ENCODE assay signal across 8 cellular contexts in genomic region chr11:126415669-126416420, GRCh38.
DNase-seq lines count a peak whose midpoint lies in the region; ATAC-seq and TF ChIP-seq lines count a peak whose summit lies in the region.

No MANE protein-coding gene starts in this region.

- H3K9me3 Mint-ChIP-seq in stimulated activated memory B cell treated with anti-CD40 and anti-IgM and Interleukin-4, amounts not matched to agents 10 μg/mL and 1 μg/mL and 100 μg/mL, for 72 hours, result no peaks in the 10 kb centered on the region

- H3K27me3 ChIP-seq in HUES48 (ENCODE audit: control insufficient read depth, insufficient read depth, low read length) (peaks cover 8% of the 10 kb centered on the region), liver (ENCODE audit: control insufficient read depth in 4 of 4, insufficient read depth in 4 of 4, low read length in 3 of 4) (no peaks in the 10 kb centered on the region), foreskin keratinocyte (no peaks in the 10 kb centered on the region)

- no peak for TF ChIP-seq RAD21 in liver (IDR thresholded peaks at IDR 0.05)

- H3K4me3 Mint-ChIP-seq in stimulated activated memory B cell treated with anti-CD40 and anti-IgM and Interleukin-4, amounts not matched to agents 10 μg/mL and 1 μg/mL and 100 μg/mL, for 72 hours, result peak overlapping the region; percentile 66

- no peak overlapping the region for H3K9ac ChIP-seq in HUES48 (ENCODE audit: low read depth, low read length)
- H3K9ac ChIP-seq in liver (ENCODE audit: low read depth in 1 of 2, low read length in 2 of 2), result peak overlapping the region in 1 of 2 donors; percentile 63

- peaks cover 6% of the 10 kb centered on the region for H3K36me3 Mint-ChIP-seq in stimulated activated memory B cell treated with anti-CD40 and anti-IgM and Interleukin-4, amounts not matched to agents 10 μg/mL and 1 μg/mL and 100 μg/mL, for 72 hours

- 0 out of 2 replicates have a peak overlapping the region, but pooled peaks have one; percentile 62 for H3K4me3 ChIP-seq in HUES48 (ENCODE audit: low read depth, low read length)
- no peak overlapping the region for H3K4me3 ChIP-seq in liver (ENCODE audit: low read depth in 1 of 3, low read length in 3 of 3)

- H3K27ac ChIP-seq in HUES48 (ENCODE audit: low read depth, low read length) (no peak overlapping the region), caudate nucleus (ENCODE audit: low read depth, low read length) (peak overlapping the region; percentile 81), liver (ENCODE audit: low read depth in 1 of 2, low read length in 2 of 2) (peak overlapping the region; percentile 52 to 75), foreskin keratinocyte (no peak overlapping the region)

- DNase-seq in caudate nucleus (lab: John Stamatoyannopoulos, UW) (peak in 48 of 61 donors; percentile 18 to 81 (median 54)), SIG-M5 (lab: John Stamatoyannopoulos, UW) (no peak), foreskin keratinocyte (no peak)
- DNase-seq in effector CD4-positive, alpha-beta T cell, result no peak

- WGBS in liver, result 85% methylated on average over 19 of the region's 19 CpGs

- 0 out of 2 replicates have a peak, but pooled peaks cover 4% of the 10 kb centered on the region for H3K4me1 ChIP-seq in HUES48 (ENCODE audit: control insufficient read depth, insufficient read depth, low read length)
- H3K4me1 ChIP-seq in liver (ENCODE audit: control insufficient read depth in 4 of 4, insufficient read depth in 4 of 4, low read length in 3 of 4), result peaks cover 0 to 3% (median 0%) of the 10 kb centered on the region in 4 donors
- H3K4me1 ChIP-seq in foreskin keratinocyte, result peaks cover 5% of the 10 kb centered on the region

- no peaks in the 10 kb centered on the region for H3K27me3 Mint-ChIP-seq in stimulated activated memory B cell treated with anti-CD40 and anti-IgM and Interleukin-4, amounts not matched to agents 10 μg/mL and 1 μg/mL and 100 μg/mL, for 72 hours

- no peak for ATAC-seq in stimulated activated memory B cell treated with anti-CD40 and anti-IgM and Interleukin-4, amounts not matched to agents 10 μg/mL and 1 μg/mL and 100 μg/mL, for 72 hours
- no peak for ATAC-seq in GM18519 (IDR thresholded peaks at IDR 0.05; ENCODE audit: low FRiP score, unreplicated experiment)
- ATAC-seq in foreskin keratinocyte, result no peak

- TF ChIP-seq CTCF in liver (IDR thresholded peaks at IDR 0.05; ENCODE audit: low read depth, low read length, missing input control), result no peak
- TF ChIP-seq CTCF in foreskin keratinocyte (conservative IDR thresholded peaks at IDR 0.05), result no peak

- peaks cover 8% of the 10 kb centered on the region; the same call in 1 of the 2 replicates for H3K36me3 ChIP-seq in HUES48 (ENCODE audit: control insufficient read depth, insufficient read depth, low read length)
- H3K36me3 ChIP-seq in liver (ENCODE audit: control insufficient read depth in 4 of 4, insufficient read depth in 3 of 4, low read depth in 1 of 4, low read length in 3 of 4), result peaks cover 0 to 16% (median 4%) of the 10 kb centered on the region in 4 donors

- peaks cover 23% of the 10 kb centered on the region for H3K4me1 Mint-ChIP-seq in stimulated activated memory B cell treated with anti-CD40 and anti-IgM and Interleukin-4, amounts not matched to agents 10 μg/mL and 1 μg/mL and 100 μg/mL, for 72 hours

- H3K9me3 ChIP-seq in HUES48 (ENCODE audit: control insufficient read depth, insufficient read depth, low read length) (no peaks in the 10 kb centered on the region), liver (ENCODE audit: control insufficient read depth in 4 of 4, low read length in 3 of 4) (no peaks in the 10 kb centered on the region)

- peak overlapping the region; percentile 69 for H3K27ac Mint-ChIP-seq in stimulated activated memory B cell treated with anti-CD40 and anti-IgM and Interleukin-4, amounts not matched to agents 10 μg/mL and 1 μg/mL and 100 μg/mL, for 72 hours

TF ChIP-seq in liver, 16 proteins besides CTCF, POLR2A, EP300 and RAD21:
- TF ChIP-seq REST (IDR thresholded peaks at IDR 0.05), result no peak
- TF ChIP-seq JUND (IDR thresholded peaks at IDR 0.05), result no peak
- TF ChIP-seq SP1 (IDR thresholded peaks at IDR 0.05), result no peak
- TF ChIP-seq FOXA2 (IDR thresholded peaks at IDR 0.05), result no peak
- TF ChIP-seq ZBTB33 (IDR thresholded peaks at IDR 0.05), result no peak
- no peak for TF ChIP-seq NR2F2 (IDR thresholded peaks at IDR 0.05)
- TF ChIP-seq RXRA (IDR thresholded peaks at IDR 0.05), result no peak

Comparison
In these comparisons a context has a peak if more than half of its experiments do, and no peak if none do; other contexts are left out.
1. H3K27ac ChIP-seq: peak in caudate nucleus (single experiment) and liver (2 of 2); none in HUES48 (single experiment) and foreskin keratinocyte (single experiment).
2. DNase-seq: peak in caudate nucleus (48 of 61); none in SIG-M5 (single experiment), foreskin keratinocyte (0 of 2) and effector CD4-positive, alpha-beta T cell (single experiment).